8 cellular contexts compared by ENCODE assay signal in the genomic region with DNA sequence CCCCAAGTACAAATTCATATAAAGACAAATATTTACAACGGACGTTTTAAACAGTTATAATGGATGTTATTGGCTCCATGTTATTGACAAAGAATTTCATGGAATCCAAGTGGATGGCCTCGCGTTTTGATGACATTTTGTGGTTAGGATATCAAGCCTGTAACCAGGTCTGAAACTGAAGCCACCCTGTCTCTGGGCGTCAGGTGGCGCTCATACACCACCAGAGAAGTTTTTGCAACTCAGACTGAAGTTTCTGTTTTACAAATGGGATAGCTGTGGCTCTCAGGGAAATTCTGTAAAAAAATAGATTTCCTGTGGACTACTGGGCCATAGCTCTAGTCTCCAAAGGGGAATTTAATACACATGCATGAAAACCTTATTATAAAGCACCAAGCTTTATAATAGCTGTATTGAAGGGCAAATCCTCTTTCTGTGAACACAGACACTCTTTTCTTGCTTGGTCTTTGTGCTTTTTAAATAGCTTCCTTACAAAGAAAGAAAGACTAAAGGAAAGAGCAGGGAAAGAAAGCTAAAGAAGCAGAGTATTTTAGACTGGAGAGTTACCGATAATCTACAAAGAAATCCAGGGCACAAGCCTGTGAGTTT.
DNase-seq lines count a peak whose midpoint lies in the region; ATAC-seq and TF ChIP-seq lines count a peak whose summit lies in the region.

No MANE protein-coding gene starts in this region.

- no TSS peak for BruUV-seq in Caco-2 (replicated peaks; lab: Mats Ljungman, UMichigan)
- no TSS peak for BruUV-seq in MCF 10A (replicated peaks; lab: Mats Ljungman, UMichigan)

- intact Hi-C loops in Caco-2 (cut with micrococcal nuclease; ENCODE audit: unreplicated experiment) = loop anchor here (1.0 kb wide), 3 partner anchors 115 to 227 kb away; no protein-coding TSS in a partner anchor
- intact Hi-C loops in MCF 10A (cut with micrococcal nuclease) = loop anchor here (1.0 to 2.0 kb wide), 4 partner anchors 114 to 539 kb away; no protein-coding TSS in a partner anchor

- no peaks in the 10 kb centered on the region for H3K27me3 Mint-ChIP-seq in Caco-2 (ENCODE audit: insufficient read depth, unreplicated experiment)
- H3K27me3 Mint-ChIP-seq in MCF 10A (ENCODE audit: insufficient read depth, unreplicated experiment) = no peaks in the 10 kb centered on the region

- no peaks in the 10 kb centered on the region for H3K9me3 Mint-ChIP-seq in Caco-2 (ENCODE audit: unreplicated experiment)
- peaks cover 9% of the 10 kb centered on the region for H3K9me3 Mint-ChIP-seq in MCF 10A (ENCODE audit: unreplicated experiment)

- H3K4me3 Mint-ChIP-seq in Caco-2 (ENCODE audit: unreplicated experiment) = no peak overlapping the region
- no peak overlapping the region for H3K4me3 Mint-ChIP-seq in MCF 10A (ENCODE audit: unreplicated experiment)

- H3K27ac Mint-ChIP-seq in Caco-2 (ENCODE audit: unreplicated experiment) = no peak overlapping the region
- no peak overlapping the region for H3K27ac Mint-ChIP-seq in MCF 10A (ENCODE audit: low read depth, unreplicated experiment)

- H3K36me3 Mint-ChIP-seq in Caco-2 (ENCODE audit: insufficient read depth, unreplicated experiment) (no peaks in the 10 kb centered on the region), MCF 10A (ENCODE audit: insufficient read depth, unreplicated experiment) (no peaks in the 10 kb centered on the region)

- H3K4me1 ChIP-seq in Caco-2 = 0 out of 2 replicates have a peak, but pooled peaks cover 3% of the 10 kb centered on the region

- H3K36me3 ChIP-seq in Caco-2 (ENCODE audit: control insufficient read depth, insufficient read depth, low read length) = no peaks in the 10 kb centered on the region

- no peaks in the 10 kb centered on the region for H3K9me3 ChIP-seq in Caco-2

- no peaks in the 10 kb centered on the region for H3K27me3 ChIP-seq in Caco-2 (replicated peaks; ENCODE audit: control insufficient read depth, insufficient read depth, low read length)

- CTCF ChIA-PET in Caco-2 (lab: Charles Lee) (interaction anchor here (0.6 to 1.2 kb wide), 5 partner anchors 96 to 1259 kb away, joined by 3 to 5 read pairs (median 3); no protein-coding TSS in a partner anchor), MCF 10A (lab: Yijun Ruan, JAX) (interaction anchor here (0.6 to 5.1 kb wide), 55 partner anchors 8 to 1414 kb away, joined by 3 to 82 read pairs (median 4); no protein-coding TSS in a partner anchor)

- peak; percentile 50 to 58 for DNase-seq in Caco-2
- DNase-seq in OCI-M1 (lab: John Stamatoyannopoulos, UW) = peak; percentile 84
- DNase-seq in MCF 10A (ENCODE audit: unreplicated experiment) = peak; percentile 71
- DNase-seq in kidney glomerular epithelial cell (lab: John Stamatoyannopoulos, UW) = peak; percentile 62
- peak; percentile 26 for DNase-seq in stimulated activated naive CD8-positive, alpha-beta T cell treated with anti-CD3 and anti-CD28 coated beads, Interleukin-15, Interleukin-2, amounts not matched to agents 100 U/mL and 50 U/mL, for 24 hours

- H3K4me1 Mint-ChIP-seq in Caco-2 (ENCODE audit: low read depth, unreplicated experiment) (no peaks in the 10 kb centered on the region), MCF 10A (ENCODE audit: insufficient read depth, unreplicated experiment) (peaks cover 5% of the 10 kb centered on the region)

- POLR2A ChIA-PET in Caco-2 (lab: Charles Lee) (no interaction called here), MCF 10A (lab: Yijun Ruan, JAX) (interaction anchor here (0.6 to 1.0 kb wide), 4 partner anchors 163 to 245 kb away, joined by 3 to 4 read pairs (median 4); no protein-coding TSS in a partner anchor)

- ATAC-seq in GM18870 (IDR thresholded peaks at IDR 0.05; ENCODE audit: unreplicated experiment) = peak; percentile 73
- peak; percentile 81 for ATAC-seq in HG03342 (IDR thresholded peaks at IDR 0.05; ENCODE audit: unreplicated experiment)
- no peak for ATAC-seq in stimulated activated naive CD8-positive, alpha-beta T cell treated with anti-CD3 and anti-CD28 coated beads, Interleukin-15, Interleukin-2, amounts not matched to agents 100 U/mL and 50 U/mL, for 24 hours
- no peak for ATAC-seq in GM18520 (IDR thresholded peaks at IDR 0.05; ENCODE audit: unreplicated experiment)

- TF ChIP-seq CTCF in Caco-2 (IDR thresholded peaks at IDR 0.05; ENCODE audit: insufficient read depth in 1 of 2, low read depth in 1 of 2, low read length in 1 of 2, severe bottlenecking in 1 of 2, unreplicated experiment in 1 of 2) = peak; percentile 58 to 68
- peak; percentile 93 for TF ChIP-seq CTCF in MCF 10A (IDR thresholded peaks at IDR 0.05; ENCODE audit: unreplicated experiment)

- no peak overlapping the region for H3K4me3 ChIP-seq in Caco-2 (ENCODE audit: low read depth, low read length)

Comparison
In these comparisons a context has a peak if more than half of its experiments do, and no peak if none do; other contexts are left out.
1. DNase-seq: peak in every context shown above with its lines; median percentile 84 in OCI-M1; 71 in MCF 10A; 62 in kidney glomerular epithelial cell; 54 in Caco-2; 26 in stimulated activated naive CD8-positive, alpha-beta T cell treated with anti-CD3 and anti-CD28 coated beads, Interleukin-15, Interleukin-2, amounts not matched to agents 100 U/mL and 50 U/mL, for 24 hours.
2. ATAC-seq: peak in GM18870 (single experiment) and HG03342 (single experiment); none in stimulated activated naive CD8-positive, alpha-beta T cell treated with anti-CD3 and anti-CD28 coated beads, Interleukin-15, Interleukin-2, amounts not matched to agents 100 U/mL and 50 U/mL, for 24 hours (single experiment) and GM18520 (single experiment).